Comparison of ENCODE assay signal across 22 cellular contexts in the genomic region with DNA sequence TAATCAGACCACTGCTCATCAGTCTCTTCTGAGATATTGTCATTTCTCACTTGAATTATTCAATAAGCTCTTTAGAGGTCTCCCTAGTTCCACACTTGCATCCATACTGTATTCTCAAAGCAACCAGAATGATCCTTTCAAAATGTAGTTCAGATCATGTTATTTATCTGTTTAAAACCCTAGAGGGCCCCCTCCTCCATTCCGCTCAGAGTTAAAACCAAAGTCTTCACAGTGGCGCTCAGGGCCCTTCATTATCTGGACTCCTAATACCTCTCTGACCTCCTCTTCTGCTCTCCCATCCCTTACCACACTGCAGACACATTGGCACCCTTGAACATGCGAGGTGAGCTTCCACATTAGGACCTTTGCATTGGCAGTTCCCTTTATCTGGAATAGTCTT. TPM values are rescaled to one million over a fixed set of nuclear protein-coding genes. Genes with fewer than 3 reads are reported as not detected.
DNase-seq lines count a peak whose midpoint lies in the region; ATAC-seq and TF ChIP-seq lines count a peak whose summit lies in the region.
"Had no signal": no experiment of that assay in that cellular context is flagged by ENCODE, and none has a peak within 500 bp of the region (broad histone marks: within the 10 kb centered on the region; RNA-seq: fewer than 3 reads in every experiment).

No MANE protein-coding gene starts in this region.

- H4K20me1 ChIP-seq in GM23338 (replicated peaks; ENCODE audit: insufficient read depth), result no peaks in the 10 kb centered on the region

- no peaks in the 10 kb centered on the region for H3K9me2 ChIP-seq in GM23338 (ENCODE audit: insufficient read depth)

- peak overlapping the region; percentile 61; the same call in 1 of the 2 replicates for H2AFZ ChIP-seq in GM23338
- H2AFZ ChIP-seq: GM23248 had no signal

- H3K4me3 ChIP-seq in GM23338 (no peak overlapping the region), heart left ventricle (no peak overlapping the region)
- H3K4me3 ChIP-seq: GM23248, SK-N-MC had no signal

- WGBS in heart left ventricle, 4 donors, result 71 to 88% (median 77%) methylated on average over 3 of the region's 3 CpGs

- no peak overlapping the region for H3K27ac Mint-ChIP-seq in GM23338
- no peak overlapping the region for H3K27ac Mint-ChIP-seq in activated T-cell treated with anti-CD3 and anti-CD28 coated beads, Interleukin-2, amount 50 U/mL, for 72 hours
- H3K27ac Mint-ChIP-seq: CD4-positive, CD25-positive, alpha-beta regulatory T cell had no signal

- DNase-seq in GM23338 (ENCODE audit: low spot score) (peak; percentile 58), NCI-H69 (lab: John Stamatoyannopoulos, UW) (peak; percentile 1), heart left ventricle (no peak), iPS-NIHi7 (ENCODE audit: extremely low spot score) (peak; percentile 22)
- DNase-seq in activated T-cell treated with anti-CD3 and anti-CD28 coated beads, Interleukin-2, amount 50 U/mL, for 72 hours, result no peak
- DNase-seq: BE2C; CD4-positive, CD25-positive, alpha-beta regulatory T cell; DND-41; GM23248; MM.1S; NCI-H1048; NCI-H1417 treated with DMSO at 0.1 percent for 48 hours; NCI-H1930; NCI-H2227 treated with DMSO at 0.1 percent for 48 hours; NCI-H510A treated with DMSO at 0.1 percent for 48 hours; SHP77 had no signal

- no peak overlapping the region for H3K4me2 ChIP-seq in GM23338

- H3K4me1 Mint-ChIP-seq in GM23338, result 0 out of 3 replicates have a peak, but pooled peaks cover 2% of the 10 kb centered on the region
- no peaks in the 10 kb centered on the region for H3K4me1 Mint-ChIP-seq in activated T-cell treated with anti-CD3 and anti-CD28 coated beads, Interleukin-2, amount 50 U/mL, for 72 hours (ENCODE audit: low read depth)
- H3K4me1 Mint-ChIP-seq: CD4-positive, CD25-positive, alpha-beta regulatory T cell had no signal

- H3K27ac ChIP-seq in GM23338 (ENCODE audit: low read depth) (no peak overlapping the region), heart left ventricle (no peak overlapping the region)
- H3K27ac ChIP-seq: GM23248, SK-N-MC had no signal

- TF ChIP-seq POLR2A in heart left ventricle (IDR thresholded peaks at IDR 0.05), result no peak

- H3K4me3 Mint-ChIP-seq in GM23338, result no peak overlapping the region
- H3K4me3 Mint-ChIP-seq in activated T-cell treated with anti-CD3 and anti-CD28 coated beads, Interleukin-2, amount 50 U/mL, for 72 hours, result no peak overlapping the region
- H3K4me3 Mint-ChIP-seq: CD4-positive, CD25-positive, alpha-beta regulatory T cell had no signal

- H3K27me3 Mint-ChIP-seq in GM23338 (ENCODE audit: insufficient read depth, low read depth, poor library complexity), result peaks cover 4% of the 10 kb centered on the region
- peaks cover 17% of the 10 kb centered on the region for H3K27me3 Mint-ChIP-seq in activated T-cell treated with anti-CD3 and anti-CD28 coated beads, Interleukin-2, amount 50 U/mL, for 72 hours (ENCODE audit: low read depth)

- H3K36me3 Mint-ChIP-seq in GM23338 (ENCODE audit: low read depth), result no peaks in the 10 kb centered on the region
- H3K36me3 Mint-ChIP-seq in activated T-cell treated with anti-CD3 and anti-CD28 coated beads, Interleukin-2, amount 50 U/mL, for 72 hours (ENCODE audit: insufficient read depth in 2 of 2), result no peaks in the 10 kb centered on the region
- H3K36me3 Mint-ChIP-seq: CD4-positive, CD25-positive, alpha-beta regulatory T cell had no signal

- TF ChIP-seq CTCF in GM23338 (conservative IDR thresholded peaks at IDR 0.05; ENCODE audit: low read depth in 2 of 2), result peak; percentile 39 to 43
- TF ChIP-seq CTCF in heart left ventricle (IDR thresholded peaks at IDR 0.05), result peak in 1 of 12 donors; percentile 22

- no peaks in the 10 kb centered on the region for H3K79me2 ChIP-seq in GM23338 (replicated peaks; ENCODE audit: insufficient read depth)

- H3K9me3 ChIP-seq in heart left ventricle, result no peaks in the 10 kb centered on the region
- H3K9me3 ChIP-seq: BE2C, Caco-2 had no signal

- H3K36me3 ChIP-seq in GM23338 (ENCODE audit: insufficient read depth) (no peaks in the 10 kb centered on the region), heart left ventricle (no peaks in the 10 kb centered on the region)
- H3K36me3 ChIP-seq: BE2C had no signal

- peak; percentile 76 for ATAC-seq in GM23338
- peak; percentile 38 to 62 (median 54) for ATAC-seq in heart left ventricle
- ATAC-seq in HG02885 (IDR thresholded peaks at IDR 0.05; ENCODE audit: poor library complexity, unreplicated experiment), result no peak
- ATAC-seq in activated T-cell treated with anti-CD3 and anti-CD28 coated beads, Interleukin-2, amount 50 U/mL, for 72 hours (replicated peaks in 1 of 2), result no peak
- no peak for ATAC-seq in HG03439 (IDR thresholded peaks at IDR 0.05; ENCODE audit: unreplicated experiment)

- no peaks in the 10 kb centered on the region for H3K27me3 ChIP-seq in GM23338 (ENCODE audit: insufficient read depth)
- no peaks in the 10 kb centered on the region for H3K27me3 ChIP-seq in heart left ventricle
- H3K27me3 ChIP-seq: BE2C had no signal

- no peaks in the 10 kb centered on the region for H3F3A ChIP-seq in GM23338 (replicated peaks; ENCODE audit: low read depth)

- intact Hi-C loops in heart left ventricle (cut with DNase I), result no loop called here

- no peaks in the 10 kb centered on the region for H3K4me1 ChIP-seq in GM23338 (ENCODE audit: insufficient read depth)
- H3K4me1 ChIP-seq in heart left ventricle, result no peaks in the 10 kb centered on the region

- H3K9me3 Mint-ChIP-seq in GM23338, result no peaks in the 10 kb centered on the region
- no peaks in the 10 kb centered on the region for H3K9me3 Mint-ChIP-seq in activated T-cell treated with anti-CD3 and anti-CD28 coated beads, Interleukin-2, amount 50 U/mL, for 72 hours

TF ChIP-seq in GM23338, 12 proteins besides CTCF, POLR2A, EP300 and RAD21 (continues in another document):
- no peak for TF ChIP-seq ZNF331 (CRISPR knock-in tag; IDR thresholded peaks at IDR 0.05; ENCODE audit: low read depth)
- TF ChIP-seq EZH2 (IDR thresholded peaks at IDR 0.05; ENCODE audit: low read depth, unreplicated experiment), result no peak
- TF ChIP-seq JUNB (IDR thresholded peaks at IDR 0.05; ENCODE audit: unreplicated experiment), result no peak
- no peak for TF ChIP-seq STAT1 (IDR thresholded peaks at IDR 0.05; ENCODE audit: unreplicated experiment)
- TF ChIP-seq, protein P1, sequence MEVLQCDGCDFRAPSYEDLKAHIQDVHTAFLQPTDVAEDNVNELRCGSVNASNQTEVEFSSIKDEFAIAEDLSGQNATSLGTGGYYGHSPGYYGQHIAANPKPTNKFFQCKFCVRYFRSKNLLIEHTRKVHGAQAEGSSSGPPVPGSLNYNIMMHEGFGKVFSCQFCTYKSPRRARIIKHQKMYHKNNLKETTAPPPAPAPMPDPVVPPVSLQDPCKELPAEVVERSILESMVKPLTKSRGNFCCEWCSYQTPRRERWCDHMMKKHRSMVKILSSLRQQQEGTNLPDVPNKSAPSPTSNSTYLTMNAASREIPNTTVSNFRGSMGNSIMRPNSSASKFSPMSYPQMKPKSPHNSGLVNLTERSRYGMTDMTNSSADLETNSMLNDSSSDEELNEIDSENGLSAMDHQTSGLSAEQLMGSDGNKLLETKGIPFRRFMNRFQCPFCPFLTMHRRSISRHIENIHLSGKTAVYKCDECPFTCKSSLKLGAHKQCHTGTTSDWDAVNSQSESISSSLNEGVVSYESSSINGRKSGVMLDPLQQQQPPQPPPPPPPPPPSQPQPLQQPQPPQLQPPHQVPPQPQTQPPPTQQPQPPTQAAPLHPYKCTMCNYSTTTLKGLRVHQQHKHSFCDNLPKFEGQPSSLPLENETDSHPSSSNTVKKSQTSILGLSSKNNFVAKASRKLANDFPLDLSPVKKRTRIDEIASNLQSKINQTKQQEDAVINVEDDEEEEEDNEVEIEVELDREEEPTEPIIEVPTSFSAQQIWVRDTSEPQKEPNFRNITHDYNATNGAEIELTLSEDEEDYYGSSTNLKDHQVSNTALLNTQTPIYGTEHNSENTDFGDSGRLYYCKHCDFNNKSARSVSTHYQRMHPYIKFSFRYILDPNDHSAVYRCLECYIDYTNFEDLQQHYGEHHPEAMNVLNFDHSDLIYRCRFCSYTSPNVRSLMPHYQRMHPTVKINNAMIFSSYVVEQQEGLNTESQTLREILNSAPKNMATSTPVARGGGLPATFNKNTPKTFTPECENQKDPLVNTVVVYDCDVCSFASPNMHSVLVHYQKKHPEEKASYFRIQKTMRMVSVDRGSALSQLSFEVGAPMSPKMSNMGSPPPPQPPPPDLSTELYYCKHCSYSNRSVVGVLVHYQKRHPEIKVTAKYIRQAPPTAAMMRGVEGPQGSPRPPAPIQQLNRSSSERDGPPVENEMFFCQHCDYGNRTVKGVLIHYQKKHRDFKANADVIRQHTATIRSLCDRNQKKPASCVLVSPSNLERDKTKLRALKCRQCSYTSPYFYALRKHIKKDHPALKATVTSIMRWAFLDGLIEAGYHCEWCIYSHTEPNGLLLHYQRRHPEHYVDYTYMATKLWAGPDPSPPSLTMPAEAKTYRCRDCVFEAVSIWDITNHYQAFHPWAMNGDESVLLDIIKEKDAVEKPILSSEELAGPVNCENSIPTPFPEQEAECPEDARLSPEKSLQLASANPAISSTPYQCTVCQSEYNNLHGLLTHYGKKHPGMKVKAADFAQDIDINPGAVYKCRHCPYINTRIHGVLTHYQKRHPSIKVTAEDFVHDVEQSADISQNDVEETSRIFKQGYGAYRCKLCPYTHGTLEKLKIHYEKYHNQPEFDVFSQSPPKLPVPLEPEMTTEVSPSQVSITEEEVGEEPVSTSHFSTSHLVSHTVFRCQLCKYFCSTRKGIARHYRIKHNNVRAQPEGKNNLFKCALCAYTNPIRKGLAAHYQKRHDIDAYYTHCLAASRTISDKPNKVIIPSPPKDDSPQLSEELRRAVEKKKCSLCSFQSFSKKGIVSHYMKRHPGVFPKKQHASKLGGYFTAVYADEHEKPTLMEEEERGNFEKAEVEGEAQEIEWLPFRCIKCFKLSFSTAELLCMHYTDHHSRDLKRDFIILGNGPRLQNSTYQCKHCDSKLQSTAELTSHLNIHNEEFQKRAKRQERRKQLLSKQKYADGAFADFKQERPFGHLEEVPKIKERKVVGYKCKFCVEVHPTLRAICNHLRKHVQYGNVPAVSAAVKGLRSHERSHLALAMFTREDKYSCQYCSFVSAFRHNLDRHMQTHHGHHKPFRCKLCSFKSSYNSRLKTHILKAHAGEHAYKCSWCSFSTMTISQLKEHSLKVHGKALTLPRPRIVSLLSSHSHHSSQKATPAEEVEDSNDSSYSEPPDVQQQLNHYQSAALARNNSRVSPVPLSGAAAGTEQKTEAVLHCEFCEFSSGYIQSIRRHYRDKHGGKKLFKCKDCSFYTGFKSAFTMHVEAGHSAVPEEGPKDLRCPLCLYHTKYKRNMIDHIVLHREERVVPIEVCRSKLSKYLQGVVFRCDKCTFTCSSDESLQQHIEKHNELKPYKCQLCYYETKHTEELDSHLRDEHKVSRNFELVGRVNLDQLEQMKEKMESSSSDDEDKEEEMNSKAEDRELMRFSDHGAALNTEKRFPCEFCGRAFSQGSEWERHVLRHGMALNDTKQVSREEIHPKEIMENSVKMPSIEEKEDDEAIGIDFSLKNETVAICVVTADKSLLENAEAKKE (CRISPR knock-in tag; IDR thresholded peaks at IDR 0.05), result no peak

RNA-seq across cellular contexts. Expression of a gene that starts 32.7 kb away (rescaled TPM):
- not detected in 2 replicates for total RNA-seq in GM23338 (2014; rRNA removed; shearing (Covaris generic))
- polyA plus RNA-seq in GM23338 (2016; fragmentation: Nextera tagmentation; extraction: Ambion mirVana), result not detected in 2 replicates
- total RNA-seq in heart left ventricle, result 1 to 10 TPM in 4 of 9 donors, under 1 TPM in 5; 0.38 to 6.2 (median 1.00) TPM
- polyA plus RNA-seq in heart left ventricle, result under 1 TPM; 0.26 to 0.30 TPM
- not detected for total RNA-seq in activated T-cell treated with anti-CD3 and anti-CD28 coated beads, Interleukin-2, amount 50 U/mL, for 72 hours
- total RNA-seq: A673, Caco-2, GM23248, LHCN-M2 had no signal
- polyA plus RNA-seq: GM23248 had no signal

Comparison
In these comparisons a context has a peak if more than half of its experiments do, and no peak if none do; other contexts are left out.
1. ATAC-seq: peak in GM23338 (single experiment) and heart left ventricle (4 of 4); none in HG02885 (single experiment), activated T-cell treated with anti-CD3 and anti-CD28 coated beads, Interleukin-2, amount 50 U/mL, for 72 hours (0 of 2) and HG03439 (single experiment).
2. DNase-seq: peak in GM23338 (single experiment), NCI-H69 (single experiment) and iPS-NIHi7 (single experiment); none in heart left ventricle (0 of 5) and activated T-cell treated with anti-CD3 and anti-CD28 coated beads, Interleukin-2, amount 50 U/mL, for 72 hours (0 of 2).